Comparison of ENCODE assay signal across 1 cellular context in the genomic region with DNA sequence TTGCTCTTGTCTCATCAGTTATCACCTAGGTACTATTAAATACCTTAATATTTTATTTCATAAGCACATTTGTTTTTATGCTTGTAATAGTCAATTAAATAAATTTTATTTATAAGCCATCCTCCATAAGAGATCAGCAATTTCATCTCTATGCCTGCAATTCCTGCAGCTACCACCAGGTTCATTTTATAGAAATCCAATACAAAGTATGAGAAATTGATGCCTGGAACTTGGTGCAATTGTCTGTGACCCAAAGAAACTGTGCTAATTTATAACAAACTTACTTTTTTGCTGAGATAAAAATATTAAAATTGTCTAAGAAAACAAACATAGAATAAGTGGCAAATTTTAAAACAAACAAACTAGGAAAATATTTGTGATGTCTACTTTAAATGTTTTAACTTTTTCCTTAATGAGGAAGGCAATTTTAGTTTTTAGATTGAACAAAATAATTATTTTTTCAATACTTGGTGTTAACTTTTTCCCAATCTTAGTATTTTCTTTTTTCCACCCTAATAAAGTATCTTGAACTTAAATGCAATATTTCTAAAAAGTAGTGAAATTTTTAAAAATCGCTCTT.
TF ChIP-seq lines count a peak whose summit lies in the region.

No MANE protein-coding gene starts in this region.

TF ChIP-seq in K562, 482 proteins besides CTCF, POLR2A, EP300 and RAD21:
- TF ChIP-seq MTA1 (IDR thresholded peaks at IDR 0.05; ENCODE audit: borderline replicate concordance), result no peak
- TF ChIP-seq, protein P1, sequence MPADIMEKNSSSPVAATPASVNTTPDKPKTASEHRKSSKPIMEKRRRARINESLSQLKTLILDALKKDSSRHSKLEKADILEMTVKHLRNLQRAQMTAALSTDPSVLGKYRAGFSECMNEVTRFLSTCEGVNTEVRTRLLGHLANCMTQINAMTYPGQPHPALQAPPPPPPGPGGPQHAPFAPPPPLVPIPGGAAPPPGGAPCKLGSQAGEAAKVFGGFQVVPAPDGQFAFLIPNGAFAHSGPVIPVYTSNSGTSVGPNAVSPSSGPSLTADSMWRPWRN (IDR thresholded peaks at IDR 0.05; ENCODE audit: low read depth), result no peak
- TF ChIP-seq KDM4B (IDR thresholded peaks at IDR 0.05; ENCODE audit: borderline replicate concordance in 2 of 2, low read depth in 1 of 2), result no peak
- no peak for TF ChIP-seq KLF16 (IDR thresholded peaks at IDR 0.05)
- TF ChIP-seq, protein P2, sequence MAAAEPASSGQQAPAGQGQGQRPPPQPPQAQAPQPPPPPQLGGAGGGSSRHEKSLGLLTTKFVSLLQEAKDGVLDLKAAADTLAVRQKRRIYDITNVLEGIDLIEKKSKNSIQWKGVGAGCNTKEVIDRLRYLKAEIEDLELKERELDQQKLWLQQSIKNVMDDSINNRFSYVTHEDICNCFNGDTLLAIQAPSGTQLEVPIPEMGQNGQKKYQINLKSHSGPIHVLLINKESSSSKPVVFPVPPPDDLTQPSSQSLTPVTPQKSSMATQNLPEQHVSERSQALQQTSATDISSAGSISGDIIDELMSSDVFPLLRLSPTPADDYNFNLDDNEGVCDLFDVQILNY (CRISPR knock-in tag; IDR thresholded peaks at IDR 0.05), result no peak
- TF ChIP-seq, protein P3, sequence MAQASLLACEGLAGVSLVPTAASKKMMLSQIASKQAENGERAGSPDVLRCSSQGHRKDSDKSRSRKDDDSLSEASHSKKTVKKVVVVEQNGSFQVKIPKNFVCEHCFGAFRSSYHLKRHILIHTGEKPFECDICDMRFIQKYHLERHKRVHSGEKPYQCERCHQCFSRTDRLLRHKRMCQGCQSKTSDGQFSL (CRISPR knock-in tag; IDR thresholded peaks at IDR 0.05), result no peak
- TF ChIP-seq, protein P3 (tag; IDR thresholded peaks at IDR 0.05), result no peak
- TF ChIP-seq ETV6 (IDR thresholded peaks at IDR 0.05; ENCODE audit: borderline replicate concordance in 1 of 2, low read depth in 2 of 2, low read length in 1 of 2), result no peak
- TF ChIP-seq ETV6 (CRISPR knock-in tag; IDR thresholded peaks at IDR 0.05; ENCODE audit: borderline replicate concordance), result no peak
- no peak for TF ChIP-seq ZNF830 (CRISPR knock-in tag; IDR thresholded peaks at IDR 0.05)
- no peak for TF ChIP-seq HMGN3 (IDR thresholded peaks at IDR 0.05; ENCODE audit: borderline replicate concordance, extremely low read depth, insufficient read length, low read depth, low read length)
- TF ChIP-seq, protein P4, sequence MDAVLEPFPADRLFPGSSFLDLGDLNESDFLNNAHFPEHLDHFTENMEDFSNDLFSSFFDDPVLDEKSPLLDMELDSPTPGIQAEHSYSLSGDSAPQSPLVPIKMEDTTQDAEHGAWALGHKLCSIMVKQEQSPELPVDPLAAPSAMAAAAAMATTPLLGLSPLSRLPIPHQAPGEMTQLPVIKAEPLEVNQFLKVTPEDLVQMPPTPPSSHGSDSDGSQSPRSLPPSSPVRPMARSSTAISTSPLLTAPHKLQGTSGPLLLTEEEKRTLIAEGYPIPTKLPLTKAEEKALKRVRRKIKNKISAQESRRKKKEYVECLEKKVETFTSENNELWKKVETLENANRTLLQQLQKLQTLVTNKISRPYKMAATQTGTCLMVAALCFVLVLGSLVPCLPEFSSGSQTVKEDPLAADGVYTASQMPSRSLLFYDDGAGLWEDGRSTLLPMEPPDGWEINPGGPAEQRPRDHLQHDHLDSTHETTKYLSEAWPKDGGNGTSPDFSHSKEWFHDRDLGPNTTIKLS (IDR thresholded peaks at IDR 0.05; ENCODE audit: borderline replicate concordance, low read depth), result no peak
- no peak for TF ChIP-seq IFI16 (CRISPR knock-in tag; IDR thresholded peaks at IDR 0.05)
- TF ChIP-seq, protein P5, sequence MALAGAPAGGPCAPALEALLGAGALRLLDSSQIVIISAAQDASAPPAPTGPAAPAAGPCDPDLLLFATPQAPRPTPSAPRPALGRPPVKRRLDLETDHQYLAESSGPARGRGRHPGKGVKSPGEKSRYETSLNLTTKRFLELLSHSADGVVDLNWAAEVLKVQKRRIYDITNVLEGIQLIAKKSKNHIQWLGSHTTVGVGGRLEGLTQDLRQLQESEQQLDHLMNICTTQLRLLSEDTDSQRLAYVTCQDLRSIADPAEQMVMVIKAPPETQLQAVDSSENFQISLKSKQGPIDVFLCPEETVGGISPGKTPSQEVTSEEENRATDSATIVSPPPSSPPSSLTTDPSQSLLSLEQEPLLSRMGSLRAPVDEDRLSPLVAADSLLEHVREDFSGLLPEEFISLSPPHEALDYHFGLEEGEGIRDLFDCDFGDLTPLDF (CRISPR knock-in tag; IDR thresholded peaks at IDR 0.05), result no peak
- no peak for TF ChIP-seq CC2D1A (IDR thresholded peaks at IDR 0.05)
- TF ChIP-seq MYBL2 (IDR thresholded peaks at IDR 0.05; ENCODE audit: low read depth), result no peak
- TF ChIP-seq MYBL2 (CRISPR knock-in tag; IDR thresholded peaks at IDR 0.05; ENCODE audit: borderline replicate concordance), result no peak
